In genomic region chr7:116492654-116493109, GRCh38 we compare ENCODE assay signal across 2 cellular contexts.
TF ChIP-seq lines count a peak whose summit lies in the region.

No MANE protein-coding gene starts in this region.

TF ChIP-seq in HEK293, 187 proteins besides CTCF, POLR2A, EP300 and RAD21 (continued from another document):
- peak; percentile 20; the same call in 1 of the 2 replicates for TF ChIP-seq PRDM6 (tag by site-specific recombination; IDR thresholded peaks at IDR 0.05)

TF ChIP-seq in K562, 482 proteins besides CTCF, POLR2A, EP300 and RAD21 (continued from another document and continues in another):
- TF ChIP-seq, protein P1, sequence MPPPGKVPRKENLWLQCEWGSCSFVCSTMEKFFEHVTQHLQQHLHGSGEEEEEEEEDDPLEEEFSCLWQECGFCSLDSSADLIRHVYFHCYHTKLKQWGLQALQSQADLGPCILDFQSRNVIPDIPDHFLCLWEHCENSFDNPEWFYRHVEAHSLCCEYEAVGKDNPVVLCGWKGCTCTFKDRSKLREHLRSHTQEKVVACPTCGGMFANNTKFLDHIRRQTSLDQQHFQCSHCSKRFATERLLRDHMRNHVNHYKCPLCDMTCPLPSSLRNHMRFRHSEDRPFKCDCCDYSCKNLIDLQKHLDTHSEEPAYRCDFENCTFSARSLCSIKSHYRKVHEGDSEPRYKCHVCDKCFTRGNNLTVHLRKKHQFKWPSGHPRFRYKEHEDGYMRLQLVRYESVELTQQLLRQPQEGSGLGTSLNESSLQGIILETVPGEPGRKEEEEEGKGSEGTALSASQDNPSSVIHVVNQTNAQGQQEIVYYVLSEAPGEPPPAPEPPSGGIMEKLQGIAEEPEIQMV (tag; conservative IDR thresholded peaks at IDR 0.05; ENCODE audit: low read depth) = no peak
- TF ChIP-seq MYNN (IDR thresholded peaks at IDR 0.05) (peak; percentile 61; the same call in 1 of the 2 replicates), MYNN (CRISPR knock-in tag; IDR thresholded peaks at IDR 0.05) (no peak), SLC30A9 (CRISPR knock-in tag; IDR thresholded peaks at IDR 0.05) (no peak), RBM22 (IDR thresholded peaks at IDR 0.05; ENCODE audit: low read depth, low read length, poor library complexity, severe bottlenecking) (no peak), NRF1 (conservative IDR thresholded peaks at IDR 0.05 in 1 of 2, IDR thresholded peaks at IDR 0.05 in 1 of 2) (no peak), CREB3L1 (IDR thresholded peaks at IDR 0.05; ENCODE audit: borderline replicate concordance, low read depth) (no peak), HCFC1 (IDR thresholded peaks at IDR 0.05; ENCODE audit: low read depth, low read length) (no peak), TEAD1 (CRISPR knock-in tag; IDR thresholded peaks at IDR 0.05) (no peak), SMARCA5 (IDR thresholded peaks at IDR 0.05) (0 out of 2 replicates have a peak, but pooled peaks have one; percentile 6), PHTF2 (CRISPR knock-in tag; IDR thresholded peaks at IDR 0.05) (no peak), MAZ (CRISPR knock-in tag; conservative IDR thresholded peaks at IDR 0.05 in 1 of 2, IDR thresholded peaks at IDR 0.05 in 1 of 2) (no peak), KLF10 (CRISPR knock-in tag; IDR thresholded peaks at IDR 0.05) (no peak), SMAD3 (CRISPR knock-in tag; conservative IDR thresholded peaks at IDR 0.05) (no peak), NKRF (IDR thresholded peaks at IDR 0.05; ENCODE audit: borderline replicate concordance) (no peak), ETV5 (CRISPR knock-in tag; IDR thresholded peaks at IDR 0.05; ENCODE audit: low read depth) (no peak), ZNF239 (CRISPR knock-in tag; IDR thresholded peaks at IDR 0.05) (no peak), ETV6 (IDR thresholded peaks at IDR 0.05; ENCODE audit: borderline replicate concordance in 1 of 2, low read depth in 2 of 2, low read length in 1 of 2) (no peak), ETV6 (CRISPR knock-in tag; IDR thresholded peaks at IDR 0.05; ENCODE audit: borderline replicate concordance) (no peak), NEUROD1 (IDR thresholded peaks at IDR 0.05; ENCODE audit: borderline replicate concordance, low read depth, low read length, partially characterized antibody) (no peak), CHD7 (IDR thresholded peaks at IDR 0.05; ENCODE audit: low read depth, low read length) (no peak), CCNT2 (IDR thresholded peaks at IDR 0.05; ENCODE audit: borderline replicate concordance, extremely low read depth, insufficient read length, low read depth, low read length) (no peak), DPF2 (IDR thresholded peaks at IDR 0.05) (0 out of 2 replicates have a peak, but pooled peaks have one; percentile 16), THRB (CRISPR knock-in tag; conservative IDR thresholded peaks at IDR 0.05) (no peak), CHAMP1 (IDR thresholded peaks at IDR 0.05) (peak; percentile 66; the same call in 1 of the 2 replicates), BRD9 (IDR thresholded peaks at IDR 0.05; ENCODE audit: low read depth, partially characterized antibody) (peak; percentile 7), TAF9B (IDR thresholded peaks at IDR 0.05; ENCODE audit: partially characterized antibody) (peak; percentile 42), ELF2 (CRISPR knock-in tag; IDR thresholded peaks at IDR 0.05) (no peak), ZNF274 (IDR thresholded peaks at IDR 0.05; ENCODE audit: borderline replicate concordance, low read depth, low read length) (no peak), KAT8 (IDR thresholded peaks at IDR 0.05; ENCODE audit: low read depth) (no peak), ESRRB (CRISPR knock-in tag; IDR thresholded peaks at IDR 0.05; ENCODE audit: borderline replicate concordance) (no peak)
- TF ChIP-seq, protein P2, sequence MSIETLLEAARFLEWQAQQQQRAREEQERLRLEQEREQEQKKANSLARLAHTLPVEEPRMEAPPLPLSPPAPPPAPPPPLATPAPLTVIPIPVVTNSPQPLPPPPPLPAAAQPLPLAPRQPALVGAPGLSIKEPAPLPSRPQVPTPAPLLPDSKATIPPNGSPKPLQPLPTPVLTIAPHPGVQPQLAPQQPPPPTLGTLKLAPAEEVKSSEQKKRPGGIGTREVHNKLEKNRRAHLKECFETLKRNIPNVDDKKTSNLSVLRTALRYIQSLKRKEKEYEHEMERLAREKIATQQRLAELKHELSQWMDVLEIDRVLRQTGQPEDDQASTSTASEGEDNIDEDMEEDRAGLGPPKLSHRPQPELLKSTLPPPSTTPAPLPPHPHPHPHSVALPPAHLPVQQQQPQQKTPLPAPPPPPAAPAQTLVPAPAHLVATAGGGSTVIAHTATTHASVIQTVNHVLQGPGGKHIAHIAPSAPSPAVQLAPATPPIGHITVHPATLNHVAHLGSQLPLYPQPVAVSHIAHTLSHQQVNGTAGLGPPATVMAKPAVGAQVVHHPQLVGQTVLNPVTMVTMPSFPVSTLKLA (conservative IDR thresholded peaks at IDR 0.05) = peak in 1 of 2 experiments; percentile 10; a peak in 1 of 4 replicates
- TF ChIP-seq, protein P3, sequence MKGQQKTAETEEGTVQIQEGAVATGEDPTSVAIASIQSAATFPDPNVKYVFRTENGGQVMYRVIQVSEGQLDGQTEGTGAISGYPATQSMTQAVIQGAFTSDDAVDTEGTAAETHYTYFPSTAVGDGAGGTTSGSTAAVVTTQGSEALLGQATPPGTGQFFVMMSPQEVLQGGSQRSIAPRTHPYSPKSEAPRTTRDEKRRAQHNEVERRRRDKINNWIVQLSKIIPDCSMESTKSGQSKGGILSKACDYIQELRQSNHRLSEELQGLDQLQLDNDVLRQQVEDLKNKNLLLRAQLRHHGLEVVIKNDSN (CRISPR knock-in tag; IDR thresholded peaks at IDR 0.05) = no peak
- TF ChIP-seq, protein P4, sequence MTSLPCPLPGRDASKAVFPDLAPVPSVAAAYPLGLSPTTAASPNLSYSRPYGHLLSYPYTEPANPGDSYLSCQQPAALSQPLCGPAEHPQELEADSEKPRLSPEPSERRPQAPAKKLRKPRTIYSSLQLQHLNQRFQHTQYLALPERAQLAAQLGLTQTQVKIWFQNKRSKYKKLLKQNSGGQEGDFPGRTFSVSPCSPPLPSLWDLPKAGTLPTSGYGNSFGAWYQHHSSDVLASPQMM (CRISPR knock-in tag; IDR thresholded peaks at IDR 0.05) = no peak
